Comparison of ENCODE assay signal across 17 cellular contexts in genomic region chr16:80604600-80605355, GRCh38.
DNase-seq lines count a peak whose midpoint lies in the region; ATAC-seq, FAIRE-seq and TF ChIP-seq lines count a peak whose summit lies in the region.
"Had no signal": no experiment of that assay in that cellular context is flagged by ENCODE, and none has a peak within 500 bp of the region (broad histone marks: within the 10 kb centered on the region; RNA-seq: fewer than 3 reads in every experiment).

No MANE protein-coding gene starts in this region.

- peaks cover 15% of the 10 kb centered on the region for H3K4me1 Mint-ChIP-seq in activated T-cell treated with anti-CD3 and anti-CD28 coated beads, Interleukin-2, amount 50 U/mL, for 4 hours (ENCODE audit: low read depth)
- peaks cover 10% of the 10 kb centered on the region for H3K4me1 Mint-ChIP-seq in activated T-helper 17 cell treated with anti-CD3 and anti-CD28 coated beads, Interleukin-2, amount 50 U/mL, for 72 hours

- H3K9ac ChIP-seq in kidney (ENCODE audit: low read length in 2 of 2), result no peak overlapping the region

- intact Hi-C loops in kidney (cut with DNase I), result no loop called here

- peak; percentile 40 to 66 for ATAC-seq in activated T-cell treated with anti-CD3 and anti-CD28 coated beads, Interleukin-2, amount 50 U/mL, for 4 hours
- peak; percentile 75 for ATAC-seq in activated T-helper 17 cell treated with anti-CD3 and anti-CD28 coated beads, Interleukin-2, amount 50 U/mL, for 72 hours (replicated peaks)
- ATAC-seq: A549, HepG2 had no signal

- no peak overlapping the region for H3K27ac Mint-ChIP-seq in activated T-helper 17 cell treated with anti-CD3 and anti-CD28 coated beads, Interleukin-2, amount 50 U/mL, for 72 hours
- H3K27ac Mint-ChIP-seq: CD4-positive, alpha-beta memory T cell had no signal

- H3K9me3 ChIP-seq in kidney (ENCODE audit: control insufficient read depth in 1 of 2, low read length in 2 of 2), result no peaks in the 10 kb centered on the region
- H3K9me3 ChIP-seq: A549, BE2C, HAP-1 had no signal

- H3K36me3 ChIP-seq in kidney (ENCODE audit: control insufficient read depth in 1 of 2, insufficient read depth in 2 of 2, low read length in 2 of 2), result peaks cover 0 to 5% of the 10 kb centered on the region in 2 donors
- H3K36me3 ChIP-seq: BE2C, HAP-1 had no signal

- TF ChIP-seq POLR2A in GM12891 (IDR thresholded peaks at IDR 0.05; ENCODE audit: low read depth, low read length), result no peak

- H3K4me3 Mint-ChIP-seq in activated T-cell treated with anti-CD3 and anti-CD28 coated beads, Interleukin-2, amount 50 U/mL, for 4 hours, result no peak overlapping the region
- H3K4me3 Mint-ChIP-seq in activated T-helper 17 cell treated with anti-CD3 and anti-CD28 coated beads, Interleukin-2, amount 50 U/mL, for 72 hours, result no peak overlapping the region
- H3K4me3 Mint-ChIP-seq: CD4-positive, alpha-beta memory T cell had no signal

- no peak overlapping the region for H3K27ac ChIP-seq in kidney (ENCODE audit: low read depth in 2 of 2, low read length in 2 of 2)
- H3K27ac ChIP-seq: A549, C4-2B had no signal

- peaks cover 7% of the 10 kb centered on the region for H3K9me3 Mint-ChIP-seq in activated T-cell treated with anti-CD3 and anti-CD28 coated beads, Interleukin-2, amount 50 U/mL, for 4 hours
- peaks cover 8% of the 10 kb centered on the region for H3K9me3 Mint-ChIP-seq in activated T-helper 17 cell treated with anti-CD3 and anti-CD28 coated beads, Interleukin-2, amount 50 U/mL, for 72 hours

- H3K4me3 ChIP-seq in kidney (ENCODE audit: low read length in 2 of 2), result no peak overlapping the region
- H3K4me3 ChIP-seq: A549, HAP-1 had no signal

- no peak for DNase-seq in activated T-cell treated with anti-CD3 and anti-CD28 coated beads, Interleukin-2, amount 50 U/mL, for 4 hours
- no peak for DNase-seq in activated T-cell treated with anti-CD3 and anti-CD28 coated beads, Interleukin-2, amount 50 U/mL, for 1 hour
- DNase-seq in GM12891 (ENCODE audit: insufficient read length, low spot score) (no peak), kidney (no peak), NCI-H748 treated with DMSO at 0.1 percent for 48 hours (lab: John Stamatoyannopoulos, UW) (no peak), DMS79 (lab: John Stamatoyannopoulos, UW) (no peak)
- DNase-seq: BE2C; CD4-positive, alpha-beta memory T cell; DMS79 treated with DMSO at 0.1 percent for 48 hours; EL; GDM1 had no signal

- FAIRE-seq in GM12891 (lab: Jason Lieb, UNC), result peak; percentile 13
- FAIRE-seq in kidney (lab: Jason Lieb, UNC), result peak; percentile 79
- FAIRE-seq: A549, H1, HepG2 had no signal

- no peaks in the 10 kb centered on the region for H3K4me1 ChIP-seq in kidney (ENCODE audit: control insufficient read depth in 1 of 2, insufficient read depth in 1 of 2, low read depth in 1 of 2, low read length in 2 of 2)
- H3K4me1 ChIP-seq: A549, BE2C, HAP-1 had no signal

- H3K36me3 Mint-ChIP-seq in activated T-cell treated with anti-CD3 and anti-CD28 coated beads, Interleukin-2, amount 50 U/mL, for 4 hours (ENCODE audit: insufficient read depth), result peaks cover 23% of the 10 kb centered on the region
- peaks cover 39% of the 10 kb centered on the region for H3K36me3 Mint-ChIP-seq in activated T-helper 17 cell treated with anti-CD3 and anti-CD28 coated beads, Interleukin-2, amount 50 U/mL, for 72 hours (ENCODE audit: low read depth)

- no peaks in the 10 kb centered on the region for H3K27me3 Mint-ChIP-seq in activated T-cell treated with anti-CD3 and anti-CD28 coated beads, Interleukin-2, amount 50 U/mL, for 4 hours (ENCODE audit: low read depth)
- H3K27me3 Mint-ChIP-seq in activated T-helper 17 cell treated with anti-CD3 and anti-CD28 coated beads, Interleukin-2, amount 50 U/mL, for 72 hours, result no peaks in the 10 kb centered on the region
- H3K27me3 Mint-ChIP-seq: CD4-positive, alpha-beta memory T cell had no signal

- TF ChIP-seq CTCF in kidney (IDR thresholded peaks at IDR 0.05; ENCODE audit: borderline replicate concordance, extremely low read depth, insufficient read depth), result no peak

TF ChIP-seq in GM12891, 5 proteins besides CTCF, POLR2A, EP300 and RAD21:
- TF ChIP-seq POU2F2 (IDR thresholded peaks at IDR 0.05; ENCODE audit: low read depth, low read length), result no peak
